Comparison of ENCODE assay signal across 8 cellular contexts in genomic region chr11:64868904-64869570, GRCh38. TPM values are rescaled to one million over a fixed set of nuclear protein-coding genes. Genes with fewer than 3 reads are reported as not detected.
DNase-seq lines count a peak whose midpoint lies in the region; TF ChIP-seq lines count a peak whose summit lies in the region.

No MANE protein-coding gene starts in this region.

- H3K27ac ChIP-seq in MM.1S (ENCODE audit: low read length) = no peak overlapping the region

- no peaks in the 10 kb centered on the region for H3K27me3 Mint-ChIP-seq in activated naive CD8-positive, alpha-beta T cell treated with anti-CD3 and anti-CD28 coated beads for 36 hours

- peaks cover 27% of the 10 kb centered on the region for H3K4me1 ChIP-seq in MM.1S (ENCODE audit: low read length)

- peaks cover 16% of the 10 kb centered on the region for H3F3A ChIP-seq in MM.1S (ENCODE audit: insufficient read depth, low read length)

- no peaks in the 10 kb centered on the region for H3K27me3 ChIP-seq in MM.1S (replicated peaks; ENCODE audit: insufficient read depth, low read length)

- no peak for TF ChIP-seq CTCF in MM.1S (IDR thresholded peaks at IDR 0.05; ENCODE audit: low read length)

- no peaks in the 10 kb centered on the region for H4K20me1 ChIP-seq in MM.1S (ENCODE audit: insufficient read depth, low read length)

- no peak overlapping the region for H3K4me2 ChIP-seq in MM.1S (ENCODE audit: low read depth, low read length)

- H3K36me3 ChIP-seq in MM.1S (replicated peaks; ENCODE audit: insufficient read depth, low read length) = no peaks in the 10 kb centered on the region

- peaks cover 12% of the 10 kb centered on the region for H3K9me3 Mint-ChIP-seq in activated naive CD8-positive, alpha-beta T cell treated with anti-CD3 and anti-CD28 coated beads for 36 hours

- H2AFZ ChIP-seq in MM.1S (ENCODE audit: low read length) = no peak overlapping the region

- H3K9ac ChIP-seq in MM.1S (ENCODE audit: low read length) = no peak overlapping the region

- no peaks in the 10 kb centered on the region for H3K9me3 ChIP-seq in MM.1S (replicated peaks; ENCODE audit: insufficient read depth, low read length)

- peaks cover 47% of the 10 kb centered on the region for H3K36me3 Mint-ChIP-seq in activated naive CD8-positive, alpha-beta T cell treated with anti-CD3 and anti-CD28 coated beads for 36 hours

- DNase-seq in stimulated activated CD4-positive, alpha-beta T cell treated with anti-CD3 and anti-CD28 coated beads, Interleukin-1b, Interleukin-23, amount 100 ng/mL, for 48 hours = peak; percentile 29
- DNase-seq in stimulated activated CD4-positive, alpha-beta T cell treated with anti-CD3 and anti-CD28 coated beads, Interleukin-12 subunit alpha, Interleukin-12 subunit beta, amount 100 ng/mL, for 4 hours = no peak
- peak; percentile 53 for DNase-seq in activated naive CD8-positive, alpha-beta T cell treated with anti-CD3 and anti-CD28 coated beads for 36 hours
- DNase-seq in iris pigment epithelial cell (ENCODE audit: low read depth) = peak; percentile 90
- DNase-seq in superior temporal gyrus (ENCODE audit: extremely low spot score) = peak; percentile 47
- DNase-seq in MM.1S = no peak
- DNase-seq in inferior parietal cortex (ENCODE audit: extremely low spot score) = no peak
- DNase-seq in effector CD8-positive, alpha-beta T cell (lab: John Stamatoyannopoulos, UW) = no peak

- H3K4me3 ChIP-seq in MM.1S (ENCODE audit: low read length) = no peak overlapping the region

- no peaks in the 10 kb centered on the region for H3K9me2 ChIP-seq in MM.1S (replicated peaks; ENCODE audit: insufficient read depth, low read length)

- peaks cover 84% of the 10 kb centered on the region for H3K4me1 Mint-ChIP-seq in activated naive CD8-positive, alpha-beta T cell treated with anti-CD3 and anti-CD28 coated beads for 36 hours

- peaks cover 64% of the 10 kb centered on the region for H3K79me2 ChIP-seq in MM.1S (ENCODE audit: low read length)

- H3K27ac Mint-ChIP-seq in activated naive CD8-positive, alpha-beta T cell treated with anti-CD3 and anti-CD28 coated beads for 36 hours = peak overlapping the region; percentile 91

- peak overlapping the region; percentile 63 for H3K4me3 Mint-ChIP-seq in activated naive CD8-positive, alpha-beta T cell treated with anti-CD3 and anti-CD28 coated beads for 36 hours

RNA-seq across cellular contexts. Expression of gene EHD1, which starts 9.4 kb away (rescaled TPM):
- total RNA-seq in activated naive CD8-positive, alpha-beta T cell treated with anti-CD3 and anti-CD28 coated beads for 36 hours = 100 to 1,000 TPM; 103 to 112 TPM

RNA-seq across cellular contexts. Expression of gene CDC42BPG, which starts 24.6 kb away (rescaled TPM):
- under 1 TPM; 0.46 to 0.54 TPM for total RNA-seq in activated naive CD8-positive, alpha-beta T cell treated with anti-CD3 and anti-CD28 coated beads for 36 hours

RNA-seq across cellular contexts. Expression of gene ATG2A, which starts 48.0 kb away (rescaled TPM):
- total RNA-seq in activated naive CD8-positive, alpha-beta T cell treated with anti-CD3 and anti-CD28 coated beads for 36 hours = 10 to 100 TPM; 17.3 to 18.0 TPM

RNA-seq across cellular contexts. Expression of gene PPP2R5B, which starts 55.5 kb away (rescaled TPM):
- total RNA-seq in activated naive CD8-positive, alpha-beta T cell treated with anti-CD3 and anti-CD28 coated beads for 36 hours = 10 to 100 TPM; 11.3 to 11.4 TPM

RNA-seq across cellular contexts. Expression of gene MEN1, which starts 58.7 kb away (rescaled TPM):
- 10 to 100 TPM; 35.8 to 37.0 TPM for total RNA-seq in activated naive CD8-positive, alpha-beta T cell treated with anti-CD3 and anti-CD28 coated beads for 36 hours

Comparison
In these comparisons a context has a peak if more than half of its experiments do, and no peak if none do; other contexts are left out.
1. DNase-seq: peak in stimulated activated CD4-positive, alpha-beta T cell treated with anti-CD3 and anti-CD28 coated beads, Interleukin-1b, Interleukin-23, amount 100 ng/mL, for 48 hours (single experiment), activated naive CD8-positive, alpha-beta T cell treated with anti-CD3 and anti-CD28 coated beads for 36 hours (single experiment), iris pigment epithelial cell (single experiment) and superior temporal gyrus (single experiment); none in stimulated activated CD4-positive, alpha-beta T cell treated with anti-CD3 and anti-CD28 coated beads, Interleukin-12 subunit alpha, Interleukin-12 subunit beta, amount 100 ng/mL, for 4 hours (single experiment), MM.1S (single experiment), inferior parietal cortex (single experiment) and effector CD8-positive, alpha-beta T cell (single experiment).